In the genomic region with DNA sequence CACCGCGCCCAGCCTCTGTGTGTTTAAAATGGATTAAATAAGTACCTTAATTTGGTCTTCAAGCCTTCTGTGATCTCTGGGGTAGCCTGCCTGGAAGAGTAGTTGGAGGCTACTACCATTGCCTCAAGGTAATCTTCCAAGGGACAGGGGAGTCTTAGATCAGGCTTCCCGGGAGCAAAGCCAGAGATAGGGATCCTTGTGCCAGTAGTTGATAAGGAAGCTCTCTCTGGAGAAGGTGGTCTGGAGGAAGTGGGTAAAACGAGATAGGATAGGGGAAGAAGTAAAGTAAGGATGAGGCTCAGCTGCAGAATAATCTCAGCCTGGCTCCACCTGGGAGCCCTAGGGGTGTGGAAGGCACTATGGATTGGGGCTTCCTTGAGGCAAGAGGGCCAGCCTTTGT, we compare ENCODE assay signal across 23 cellular contexts. TPM values are rescaled to one million over a fixed set of nuclear protein-coding genes. Genes with fewer than 3 reads are reported as not detected.
A peak's percentile ranks its signal among the peaks of the same experiment; 100 is the strongest.
DNase-seq lines count a peak whose midpoint lies in the region; ATAC-seq, FAIRE-seq and TF ChIP-seq lines count a peak whose summit lies in the region.
"Had no signal": no experiment of that assay in that cellular context is flagged by ENCODE, and none has a peak within 500 bp of the region (broad histone marks: within the 10 kb centered on the region; RNA-seq: fewer than 3 reads in every experiment).

No MANE protein-coding gene starts in this region.

- no peaks in the 10 kb centered on the region for H3K9me1 ChIP-seq in K562 (ENCODE audit: control insufficient read depth, insufficient read depth, low read length)

- 13% methylated on average over 3 of the region's 4 CpGs for WGBS in K562 (ENCODE audit: insufficient coverage, low coverage, missing lambda C conversion rate)

- H3K4me1 ChIP-seq in K562 (replicated peaks in 1 of 2; ENCODE audit: control insufficient read depth in 2 of 2, insufficient read depth in 2 of 2, low read length in 2 of 2): peaks cover 0 to 3% of the 10 kb centered on the region in 2 experiments; a peak in 2 of 5 replicates
- H3K4me1 ChIP-seq: HAP-1 had no signal

- H3K27me3 Mint-ChIP-seq in activated naive CD4-positive, alpha-beta T cell treated with anti-CD3 and anti-CD28 coated beads, Interleukin-2, amount 50 U/mL, for 24 hours: no peaks in the 10 kb centered on the region

- H3K27ac ChIP-seq in K562 (ENCODE audit: extremely low read depth, low read depth, low read length): no peak overlapping the region
- H3K27ac ChIP-seq: 22Rv1, BLaER1, C4-2B had no signal

- no peaks in the 10 kb centered on the region for H3K9me3 ChIP-seq in K562 (replicated peaks; ENCODE audit: control insufficient read depth, insufficient read depth, low read depth, low read length)
- H3K9me3 ChIP-seq: BLaER1, Caco-2, HAP-1 had no signal

- TF ChIP-seq CTCF in K562 (IDR thresholded peaks at IDR 0.05 in 2 of 3, conservative IDR thresholded peaks at IDR 0.05 in 1 of 3; ENCODE audit: insufficient read depth in 2 of 3, low read depth in 1 of 3, low read length in 3 of 3): no peak

- DNase-seq in activated naive CD4-positive, alpha-beta T cell treated with Interleukin-2 at 50 U/mL for 16 hours: no peak
- DNase-seq in K562 (ENCODE audit: extremely low read depth in 1 of 4, low spot score in 3 of 4) (no peak), mesenteric fat pad (ENCODE audit: low spot score) (peak; percentile 45), NCI-H2196 (lab: John Stamatoyannopoulos, UW; ENCODE audit: unreplicated experiment) (no peak), hypothalamus (lab: John Stamatoyannopoulos, UW) (no peak)
- DNase-seq: Caco-2; CD4-positive, CD25-positive, alpha-beta regulatory T cell; CD8-positive, alpha-beta T cell; DMS153; DND-41; GOT3; HFFc6 had no signal

- no peaks in the 10 kb centered on the region for H3K4me1 Mint-ChIP-seq in activated naive CD4-positive, alpha-beta T cell treated with anti-CD3 and anti-CD28 coated beads, Interleukin-2, amount 50 U/mL, for 24 hours

- no peak for TF ChIP-seq RAD21 in K562 (CRISPR knock-in tag; conservative IDR thresholded peaks at IDR 0.05 in 1 of 2, IDR thresholded peaks at IDR 0.05 in 1 of 2)

- FAIRE-seq in K562 (lab: Jason Lieb, UNC): no peak
- FAIRE-seq: A204.1, G401.6, GM12892, H54 had no signal

- H3K79me2 ChIP-seq in K562 (ENCODE audit: control insufficient read depth, insufficient read depth, low read length): no peaks in the 10 kb centered on the region

- H4K20me1 ChIP-seq in K562 (replicated peaks; ENCODE audit: control insufficient read depth, insufficient read depth, low read length): no peaks in the 10 kb centered on the region
- H4K20me1 ChIP-seq: BLaER1 had no signal

- H3K4me2 ChIP-seq in K562 (ENCODE audit: insufficient read depth, low read length): no peak overlapping the region
- H3K4me2 ChIP-seq: BLaER1 had no signal

- no peak overlapping the region; a peak in 1 of 4 replicates for H3K9ac ChIP-seq in K562 (ENCODE audit: insufficient read depth in 1 of 2, low read depth in 2 of 2, low read length in 2 of 2)
- H3K9ac ChIP-seq: BLaER1 had no signal

- no peak for TF ChIP-seq POLR2A in K562 (conservative IDR thresholded peaks at IDR 0.05)

- no peak for TF ChIP-seq EP300 in K562 (IDR thresholded peaks at IDR 0.05; ENCODE audit: low read length)

- CTCF ChIA-PET in K562 (lab: Yijun Ruan, JAX; ENCODE audit: low intra/inter-chr PET ratio): interaction anchor here (0.8 kb wide), 1 partner anchor 169 kb away, joined by 5 read pairs; no protein-coding TSS in a partner anchor

- peaks cover 2 to 26% of the 10 kb centered on the region in 2 experiments; a peak in 3 of 5 replicates for H3K27me3 ChIP-seq in K562 (ENCODE audit: control insufficient read depth in 2 of 2, insufficient read depth in 2 of 2, low read length in 2 of 2)
- H3K27me3 ChIP-seq: BLaER1 had no signal

- no peak overlapping the region for H3K4me3 ChIP-seq in K562
- H3K4me3 ChIP-seq: BLaER1, HAP-1 had no signal

- no peak overlapping the region for H2AFZ ChIP-seq in K562 (ENCODE audit: low read depth, low read length)

- no peaks in the 10 kb centered on the region for H3K9me3 Mint-ChIP-seq in activated naive CD4-positive, alpha-beta T cell treated with anti-CD3 and anti-CD28 coated beads, Interleukin-2, amount 50 U/mL, for 24 hours
- H3K9me3 Mint-ChIP-seq: CD8-positive, alpha-beta T cell; HFFc6 had no signal

- no peaks in the 10 kb centered on the region for H3K36me3 Mint-ChIP-seq in activated naive CD4-positive, alpha-beta T cell treated with anti-CD3 and anti-CD28 coated beads, Interleukin-2, amount 50 U/mL, for 24 hours
- H3K36me3 Mint-ChIP-seq: CD4-positive, CD25-positive, alpha-beta regulatory T cell; CD8-positive, alpha-beta T cell had no signal

- in situ Hi-C loops in K562 (cut with MboI): loop anchor here (5.0 kb wide), 1 partner anchor 175 kb away; no protein-coding TSS in a partner anchor

- BruUV-seq in K562 (replicated peaks; lab: Mats Ljungman, UMichigan): no TSS peak

- H3K4me3 Mint-ChIP-seq in activated naive CD4-positive, alpha-beta T cell treated with anti-CD3 and anti-CD28 coated beads, Interleukin-2, amount 50 U/mL, for 24 hours: no peak overlapping the region
- H3K4me3 Mint-ChIP-seq: B cell; CD4-positive, CD25-positive, alpha-beta regulatory T cell; CD8-positive, alpha-beta T cell; HFFc6 had no signal

- POLR2A ChIA-PET in K562 (lab: Yijun Ruan, JAX): interaction anchor here (0.6 kb wide), 1 partner anchor 18 kb away, joined by 4 read pairs; no protein-coding TSS in a partner anchor

- ATAC-seq in K562 (no peak), HG03159 (IDR thresholded peaks at IDR 0.05; ENCODE audit: unreplicated experiment) (no peak)
- ATAC-seq: CD8-positive, alpha-beta T cell had no signal

- H3K36me3 ChIP-seq in K562 (ENCODE audit: control insufficient read depth, insufficient read depth, low read length): no peaks in the 10 kb centered on the region
- H3K36me3 ChIP-seq: BLaER1, HAP-1 had no signal

- intact Hi-C loops in K562 (cut with micrococcal nuclease): no loop called here

- peak overlapping the region; percentile 21 for H3K27ac Mint-ChIP-seq in activated naive CD4-positive, alpha-beta T cell treated with anti-CD3 and anti-CD28 coated beads, Interleukin-2, amount 50 U/mL, for 24 hours
- H3K27ac Mint-ChIP-seq: B cell; CD8-positive, alpha-beta T cell; HFFc6 had no signal

TF ChIP-seq in K562, 482 proteins besides CTCF, POLR2A, EP300 and RAD21 (continues in another document):
- TF ChIP-seq, protein P1, sequence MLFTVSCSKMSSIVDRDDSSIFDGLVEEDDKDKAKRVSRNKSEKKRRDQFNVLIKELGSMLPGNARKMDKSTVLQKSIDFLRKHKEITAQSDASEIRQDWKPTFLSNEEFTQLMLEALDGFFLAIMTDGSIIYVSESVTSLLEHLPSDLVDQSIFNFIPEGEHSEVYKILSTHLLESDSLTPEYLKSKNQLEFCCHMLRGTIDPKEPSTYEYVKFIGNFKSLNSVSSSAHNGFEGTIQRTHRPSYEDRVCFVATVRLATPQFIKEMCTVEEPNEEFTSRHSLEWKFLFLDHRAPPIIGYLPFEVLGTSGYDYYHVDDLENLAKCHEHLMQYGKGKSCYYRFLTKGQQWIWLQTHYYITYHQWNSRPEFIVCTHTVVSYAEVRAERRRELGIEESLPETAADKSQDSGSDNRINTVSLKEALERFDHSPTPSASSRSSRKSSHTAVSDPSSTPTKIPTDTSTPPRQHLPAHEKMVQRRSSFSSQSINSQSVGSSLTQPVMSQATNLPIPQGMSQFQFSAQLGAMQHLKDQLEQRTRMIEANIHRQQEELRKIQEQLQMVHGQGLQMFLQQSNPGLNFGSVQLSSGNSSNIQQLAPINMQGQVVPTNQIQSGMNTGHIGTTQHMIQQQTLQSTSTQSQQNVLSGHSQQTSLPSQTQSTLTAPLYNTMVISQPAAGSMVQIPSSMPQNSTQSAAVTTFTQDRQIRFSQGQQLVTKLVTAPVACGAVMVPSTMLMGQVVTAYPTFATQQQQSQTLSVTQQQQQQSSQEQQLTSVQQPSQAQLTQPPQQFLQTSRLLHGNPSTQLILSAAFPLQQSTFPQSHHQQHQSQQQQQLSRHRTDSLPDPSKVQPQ (CRISPR knock-in tag; IDR thresholded peaks at IDR 0.05; ENCODE audit: borderline replicate concordance): no peak
- TF ChIP-seq ZSCAN32 (CRISPR knock-in tag; IDR thresholded peaks at IDR 0.05) (no peak), TAL1 (IDR thresholded peaks at IDR 0.05) (peak; percentile 28), NBN (IDR thresholded peaks at IDR 0.05; ENCODE audit: low read depth) (no peak), CBFA2T2 (conservative IDR thresholded peaks at IDR 0.05) (0 out of 2 replicates have a peak, but pooled peaks have one; percentile 18), ARID1B (IDR thresholded peaks at IDR 0.05) (0 out of 2 replicates have a peak, but pooled peaks have one; percentile 30), CBFA2T3 (IDR thresholded peaks at IDR 0.05) (peak; percentile 60), SAFB (IDR thresholded peaks at IDR 0.05; ENCODE audit: borderline replicate concordance, low read depth, low read length) (no peak), EWSR1 (IDR thresholded peaks at IDR 0.05; ENCODE audit: borderline replicate concordance, low read depth, partially characterized antibody) (no peak), HMG20A (CRISPR knock-in tag; conservative IDR thresholded peaks at IDR 0.05) (no peak)

RNA-seq across cellular contexts. Expression of a gene that starts 38.5 kb away (rescaled TPM):
- 20.9 and 54.0 TPM in 2 replicates for total RNA-seq in K562 (2011; cell fraction: chromatin; rRNA removed; ENCODE audit: low replicate concordance)
- total RNA-seq in K562 (2011; cell fraction: nucleolus; rRNA removed): 42.1 and 51.5 TPM in 2 replicates
- 28.7 and 32.3 TPM in 2 replicates for total RNA-seq in K562 (2011; cell fraction: nucleoplasm; rRNA removed)
- 12.1 and 19.4 TPM in 2 replicates for total RNA-seq in K562 (2014; rRNA removed)
- 4.2 and 8.9 TPM in 2 replicates for total RNA-seq in K562 (2014; rRNA removed; fragmentation: Illumina TruSeq; extraction: Trizol)
- total RNA-seq in K562 (2015; rRNA removed; fragmentation: Illumina TruSeq; extraction: Trizol): 0.54 and 1.1 TPM in 2 replicates
- total RNA-seq in K562 (2021): 13.8 and 17.4 TPM in 2 replicates
- polyA plus RNA-seq in K562 (2011; rRNA removed): 3.6 and 5.7 TPM in 2 replicates
- 3.7 and 20.6 TPM in 2 replicates for polyA plus RNA-seq in K562 (2011; cell fraction: cytosol; rRNA removed)
- 13.7 and 48.9 TPM in 2 replicates for polyA plus RNA-seq in K562 (2011; cell fraction: nucleus; rRNA removed)
- 8.3 and 9.7 TPM in 2 replicates for polyA plus RNA-seq in K562 (2012)
- polyA plus RNA-seq in K562 (2014; fragmentation: Illumina TruSeq; extraction: Trizol): 8.2 and 12.8 TPM in 2 replicates
- polyA plus RNA-seq in K562 (2014; fragmentation: Nextera tagmentation; extraction: Ambion mirVana): 1 to 10 TPM in 1 of 2 experiments, under 1 TPM in 1; 0.56 to 2.1 TPM
- 11.6 and 14.8 TPM in 2 replicates for polyA plus RNA-seq in K562 (2014; rRNA removed)
- 3.8 and 7.1 TPM in 2 replicates for polyA minus RNA-seq in K562 (2011; rRNA and poly(A)+ RNA removed)
- 7.6 and 8.7 TPM in 2 replicates for polyA minus RNA-seq in K562 (2011; cell fraction: cytosol; rRNA and poly(A)+ RNA removed)
- 24.0 and 43.5 TPM in 2 replicates for polyA minus RNA-seq in K562 (2011; cell fraction: nucleus; rRNA and poly(A)+ RNA removed)
- total RNA-seq in mesenteric fat pad: 1,900 TPM

Comparison
In these comparisons a context has a peak if more than half of its experiments do, and no peak if none do; other contexts are left out.
1. RNA of a gene that starts 38.5 kb away (total RNA-seq): 1,900 TPM in mesenteric fat pad (single experiment); 0.54 to 54.0 TPM in K562; every median in the first group is over 10 times any median in the second.